18 cellular contexts compared by ENCODE assay signal in the genomic region with DNA sequence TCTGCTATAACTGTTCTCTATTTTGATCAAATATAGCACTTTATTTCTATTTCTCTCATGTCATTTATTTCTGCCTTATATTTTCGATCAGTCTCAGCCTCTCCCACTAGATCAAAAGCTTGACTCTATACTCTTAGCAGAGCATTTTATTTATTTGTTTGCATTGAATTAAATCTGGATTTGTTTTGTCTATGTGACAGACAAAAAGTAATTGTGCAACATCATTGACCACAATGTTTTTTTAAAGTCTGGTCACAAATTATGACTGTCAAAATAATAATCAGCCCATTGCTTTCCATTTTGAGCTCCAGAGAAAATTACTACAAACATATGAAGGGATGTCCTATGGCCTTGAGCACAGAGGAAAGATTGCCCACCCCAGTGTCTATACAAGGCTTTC.
"Had no signal": no experiment of that assay in that cellular context is flagged by ENCODE, and none has a peak within 500 bp of the region (broad histone marks: within the 10 kb centered on the region; RNA-seq: fewer than 3 reads in every experiment).

No MANE protein-coding gene starts in this region.

- H3K36me3 ChIP-seq: lower lobe of right lung, neutrophil, prostate gland, right atrium auricular region, sigmoid colon, spleen, thoracic aorta, tibial nerve, upper lobe of left lung had no signal

- H3K9ac ChIP-seq: parathyroid adenoma had no signal

- H3K27ac ChIP-seq: dorsolateral prefrontal cortex, lower lobe of right lung, neutrophil, parathyroid adenoma, prostate gland, right atrium auricular region, sigmoid colon, spleen, thoracic aorta, tibial nerve, upper lobe of left lung had no signal

- H3K79me2 ChIP-seq: parathyroid adenoma had no signal

- DNase-seq: dorsolateral prefrontal cortex; effector CD4-positive, alpha-beta T cell; left ventricle myocardium superior; lower lobe of right lung; naive thymus-derived CD8-positive, alpha-beta T cell; sigmoid colon; spleen; stimulated activated CD4-positive, alpha-beta T cell treated with anti-CD3 and anti-CD28 coated beads, Interleukin-4, amount 100 ng/mL, for 4 hours; stimulated activated naive CD8-positive, alpha-beta T cell treated with anti-CD3 and anti-CD28 coated beads, Interleukin-15, Interleukin-2, amounts not matched to agents 100 U/mL and 50 U/mL, for 24 hours; substantia nigra; upper lobe of left lung had no signal

- H3K4me1 ChIP-seq: lower lobe of right lung, parathyroid adenoma, prostate gland, right atrium auricular region, sigmoid colon, spleen, tibial nerve, upper lobe of left lung had no signal

- H3K9me3 ChIP-seq: lower lobe of right lung, neutrophil, prostate gland, right atrium auricular region, sigmoid colon, spleen, thoracic aorta, tibial nerve, upper lobe of left lung had no signal

- H3K4me3 ChIP-seq: dorsolateral prefrontal cortex, lower lobe of right lung, prostate gland, right atrium auricular region, sigmoid colon, skin epidermis, spleen, thoracic aorta, tibial nerve, upper lobe of left lung had no signal

- H3K27me3 ChIP-seq: dorsolateral prefrontal cortex, neutrophil, right atrium auricular region, sigmoid colon, spleen, tibial nerve, upper lobe of left lung had no signal

- H2AFZ ChIP-seq: parathyroid adenoma had no signal
